In the genomic region with DNA sequence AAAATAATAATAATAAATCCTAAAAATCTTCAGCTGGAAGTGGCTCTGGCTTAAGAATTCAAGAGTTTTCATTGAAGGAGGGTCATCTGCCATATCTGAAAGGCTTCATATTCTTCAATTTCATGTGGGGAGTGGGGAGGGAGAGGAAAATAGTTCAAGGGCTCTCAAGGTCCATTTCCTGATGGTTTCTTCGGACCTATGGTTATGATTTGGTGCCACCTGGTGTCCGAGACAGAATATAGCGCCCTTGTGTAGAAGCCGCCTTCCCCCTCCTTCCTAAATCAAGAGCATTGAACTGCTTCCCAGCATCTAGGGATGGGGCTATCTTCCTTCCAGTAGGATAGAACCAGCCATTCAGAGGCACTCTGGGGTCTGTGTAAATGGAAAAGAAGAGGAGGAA, we compare ENCODE assay signal across 8 cellular contexts. TPM values are rescaled to one million over a fixed set of nuclear protein-coding genes. Genes with fewer than 3 reads are reported as not detected.
A peak's percentile ranks its signal among the peaks of the same experiment; 100 is the strongest.
DNase-seq lines count a peak whose midpoint lies in the region; ATAC-seq, FAIRE-seq and TF ChIP-seq lines count a peak whose summit lies in the region.

No MANE protein-coding gene starts in this region.

- H4K20me1 ChIP-seq in K562 (replicated peaks; ENCODE audit: control insufficient read depth, insufficient read depth, low read length), result no peaks in the 10 kb centered on the region

- intact Hi-C loops in K562 (cut with micrococcal nuclease) (loop anchor here (1.0 to 5.0 kb wide), 6 partner anchors 48 to 727 kb away; no protein-coding TSS in a partner anchor), spleen (cut with DNase I; ENCODE audit: low total_unique reads) (no loop called here)

- H3K4me2 ChIP-seq in K562 (ENCODE audit: insufficient read depth, low read length), result no peak overlapping the region

- no peaks in the 10 kb centered on the region for H3K79me2 ChIP-seq in K562 (ENCODE audit: control insufficient read depth, insufficient read depth, low read length)

- POLR2A ChIA-PET in K562 (lab: Yijun Ruan, JAX), result no interaction called here

- peak; percentile 78 to 92 for TF ChIP-seq RAD21 in K562 (CRISPR knock-in tag; conservative IDR thresholded peaks at IDR 0.05 in 1 of 2, IDR thresholded peaks at IDR 0.05 in 1 of 2)

- H3K27ac ChIP-seq in K562 (ENCODE audit: extremely low read depth, low read depth, low read length) (no peak overlapping the region), spleen (peak overlapping the region in 1 of 8 donors; percentile 9)

- TF ChIP-seq EP300 in K562 (IDR thresholded peaks at IDR 0.05; ENCODE audit: low read length), result no peak

- H3K36me3 ChIP-seq in K562 (ENCODE audit: control insufficient read depth, insufficient read depth, low read length) (no peaks in the 10 kb centered on the region; the same call in 2 of the 3 replicates), spleen (peaks cover 0 to 12% (median 0%) of the 10 kb centered on the region in 6 donors)

- ATAC-seq in K562 (peak; percentile 56), GM21825 (IDR thresholded peaks at IDR 0.05; ENCODE audit: unreplicated experiment) (no peak)

- no peaks in the 10 kb centered on the region for H3K27me3 ChIP-seq in K562 (ENCODE audit: control insufficient read depth in 2 of 2, insufficient read depth in 2 of 2, low read length in 2 of 2)
- H3K27me3 ChIP-seq in spleen (replicated peaks in 1 of 7), result no peaks in the 10 kb centered on the region

- 0% methylated on average over 3 of the region's 4 CpGs for WGBS in K562 (ENCODE audit: insufficient coverage, low coverage, missing lambda C conversion rate)
- 0 to 5% (median 1%) methylated on average over 3 to 4 of the region's 4 CpGs for WGBS in spleen, 5 donors

- no TSS peak for BruUV-seq in K562 (replicated peaks; lab: Mats Ljungman, UMichigan)

- TF ChIP-seq POLR2A in K562 (conservative IDR thresholded peaks at IDR 0.05) (no peak), spleen (IDR thresholded peaks at IDR 0.05) (no peak)

- H3K4me3 ChIP-seq in K562 (no peak overlapping the region), spleen (no peak overlapping the region)

- H3K9me3 ChIP-seq in K562 (replicated peaks; ENCODE audit: control insufficient read depth, insufficient read depth, low read depth, low read length) (no peaks in the 10 kb centered on the region), spleen (no peaks in the 10 kb centered on the region)

- DNase-seq in activated effector memory CD4-positive, alpha-beta T cell treated with anti-CD3 and anti-CD28 coated beads, Interleukin-2, amount 50 U/mL, for 16 hours, result peak; percentile 74
- no peak for DNase-seq in activated effector memory CD4-positive, alpha-beta T cell treated with Interleukin-2 at 50 U/mL for 16 hours
- DNase-seq in NCI-H1092 (lab: John Stamatoyannopoulos, UW) (peak; percentile 34), SKM-1 treated with dmso at 0.1 percent for 144 hours (lab: John Stamatoyannopoulos, UW; ENCODE audit: unreplicated experiment) (peak; percentile 23), K562 (ENCODE audit: extremely low read depth in 1 of 4, low spot score in 3 of 4) (peak; percentile 49 to 81 (median 51)), iPS-NIHi7 (ENCODE audit: extremely low spot score) (peak; percentile 57), spleen (no peak)

- in situ Hi-C loops in K562 (cut with MboI), result loop anchor here (5.0 to 10.0 kb wide), 3 partner anchors 82 to 414 kb away; partner anchors contain the start of gene FOXO4

- H3K9ac ChIP-seq in K562 (ENCODE audit: insufficient read depth in 1 of 2, low read depth in 2 of 2, low read length in 2 of 2), result no peak overlapping the region

- no peak overlapping the region for H2AFZ ChIP-seq in K562 (ENCODE audit: low read depth, low read length)

- TF ChIP-seq CTCF in K562 (IDR thresholded peaks at IDR 0.05 in 2 of 3, conservative IDR thresholded peaks at IDR 0.05 in 1 of 3; ENCODE audit: insufficient read depth in 2 of 3, low read depth in 1 of 3, low read length in 3 of 3) (peak; percentile 65 to 79 (median 68)), spleen (IDR thresholded peaks at IDR 0.05 in 8 of 11, conservative IDR thresholded peaks at IDR 0.05 in 3 of 11) (peak; percentile 48 to 79 (median 74))

- peak; percentile 93 for FAIRE-seq in K562 (lab: Jason Lieb, UNC)

- no peaks in the 10 kb centered on the region for H3K9me1 ChIP-seq in K562 (ENCODE audit: control insufficient read depth, insufficient read depth, low read length)

- H3K4me1 ChIP-seq in K562 (replicated peaks in 1 of 2; ENCODE audit: control insufficient read depth in 2 of 2, insufficient read depth in 2 of 2, low read length in 2 of 2) (peaks cover 4 to 18% of the 10 kb centered on the region in 2 experiments; a peak in 3 of 5 replicates), spleen (peaks cover 0 to 26% (median 12%) of the 10 kb centered on the region in 6 donors)

- CTCF ChIA-PET in K562 (lab: Yijun Ruan, JAX; ENCODE audit: low intra/inter-chr PET ratio), result interaction anchor here (0.6 to 2.3 kb wide), 6 partner anchors 50 to 1085 kb away, joined by 3 to 14 read pairs (median 5); no protein-coding TSS in a partner anchor

TF ChIP-seq in K562, 482 proteins besides CTCF, POLR2A, EP300 and RAD21 (continues in another document):
- TF ChIP-seq POLR2AphosphoS2 (IDR thresholded peaks at IDR 0.05; ENCODE audit: low read length) (no peak), ZBTB9 (CRISPR knock-in tag; IDR thresholded peaks at IDR 0.05) (no peak)

RNA-seq across cellular contexts. Expression of gene NLGN3, which starts 34.3 kb away (rescaled TPM):
- 5.1 and 6.6 TPM in 2 replicates for total RNA-seq in K562 (2011; cell fraction: chromatin; rRNA removed; ENCODE audit: low replicate concordance)
- 2.7 and 2.8 TPM in 2 replicates for total RNA-seq in K562 (2011; cell fraction: nucleolus; rRNA removed)
- total RNA-seq in K562 (2011; cell fraction: nucleoplasm; rRNA removed), result 2.7 and 4.0 TPM in 2 replicates
- total RNA-seq in K562 (2014; rRNA removed) (0.05 and 0.12 TPM in 2 replicates), K562 (2014; rRNA removed; fragmentation: Illumina TruSeq; extraction: Trizol) (0.22 TPM in 2 replicates), K562 (2015; rRNA removed; fragmentation: Illumina TruSeq; extraction: Trizol) (0.23 and 0.25 TPM in 2 replicates), K562 (2021) (0.69 TPM in 2 replicates), spleen (1 to 10 TPM in 4 of 7 donors, under 1 TPM in 3; 0.66 to 2.5 (median 1.2) TPM)
- polyA plus RNA-seq in K562 (2011; rRNA removed) (0.40 and 0.79 TPM in 2 replicates), K562 (2014; fragmentation: Illumina TruSeq; extraction: Trizol) (0.65 and 0.80 TPM in 2 replicates), K562 (2014; fragmentation: Nextera tagmentation; extraction: Ambion mirVana) (under 1 TPM; 0.03 to 0.11 TPM), K562 (2014; rRNA removed) (0.81 and 0.86 TPM in 2 replicates), spleen (under 1 TPM; 0.14 to 0.58 (median 0.48) TPM)
- 0.53 and 0.58 TPM in 2 replicates for polyA plus RNA-seq in K562 (2011; cell fraction: cytosol; rRNA removed)
- 3.3 and 4.5 TPM in 2 replicates for polyA plus RNA-seq in K562 (2011; cell fraction: nucleus; rRNA removed)
- 0.35 and 1.5 TPM in 2 replicates for polyA plus RNA-seq in K562 (2012)
- 0.42 TPM in 2 replicates for polyA minus RNA-seq in K562 (2011; rRNA and poly(A)+ RNA removed)
- 0.55 TPM in 1 of 2 replicates, not detected in the other for polyA minus RNA-seq in K562 (2011; cell fraction: cytosol; rRNA and poly(A)+ RNA removed)
- 0.54 and 0.78 TPM in 2 replicates for polyA minus RNA-seq in K562 (2011; cell fraction: nucleus; rRNA and poly(A)+ RNA removed)

RNA-seq across cellular contexts. Expression of gene GJB1, which starts 44.1 kb away (rescaled TPM):
- total RNA-seq in K562 (2011; cell fraction: chromatin; rRNA removed; ENCODE audit: low replicate concordance), result not detected in 2 replicates
- total RNA-seq in K562 (2011; cell fraction: nucleolus; rRNA removed), result not detected in 2 replicates
- not detected in 2 replicates for total RNA-seq in K562 (2011; cell fraction: nucleoplasm; rRNA removed)
- total RNA-seq in K562 (2014; rRNA removed), result not detected in 2 replicates
- total RNA-seq in K562 (2014; rRNA removed; fragmentation: Illumina TruSeq; extraction: Trizol), result not detected in 2 replicates
- total RNA-seq in K562 (2015; rRNA removed; fragmentation: Illumina TruSeq; extraction: Trizol), result not detected in 2 replicates
- 0.11 TPM in 1 of 2 replicates, not detected in the other for total RNA-seq in K562 (2021)
- polyA plus RNA-seq in K562 (2011; rRNA removed), result not detected in 2 replicates
- not detected in 2 replicates for polyA plus RNA-seq in K562 (2011; cell fraction: cytosol; rRNA removed)
- not detected in 2 replicates for polyA plus RNA-seq in K562 (2011; cell fraction: nucleus; rRNA removed)
- not detected in 2 replicates for polyA plus RNA-seq in K562 (2012)
- polyA plus RNA-seq in K562 (2014; fragmentation: Illumina TruSeq; extraction: Trizol), result not detected in 2 replicates
- polyA plus RNA-seq in K562 (2014; fragmentation: Nextera tagmentation; extraction: Ambion mirVana), result not detected
- polyA plus RNA-seq in K562 (2014; rRNA removed), result not detected in 2 replicates
- not detected in 2 replicates for polyA minus RNA-seq in K562 (2011; rRNA and poly(A)+ RNA removed)
- polyA minus RNA-seq in K562 (2011; cell fraction: cytosol; rRNA and poly(A)+ RNA removed), result not detected in 2 replicates
- polyA minus RNA-seq in K562 (2011; cell fraction: nucleus; rRNA and poly(A)+ RNA removed), result not detected in 2 replicates
- total RNA-seq in spleen, result not detected
- polyA plus RNA-seq in spleen, result not detected

Comparison
In these comparisons a context has a peak if more than half of its experiments do, and no peak if none do; other contexts are left out.
1. DNase-seq: peak in activated effector memory CD4-positive, alpha-beta T cell treated with anti-CD3 and anti-CD28 coated beads, Interleukin-2, amount 50 U/mL, for 16 hours (single experiment), NCI-H1092 (single experiment), SKM-1 treated with dmso at 0.1 percent for 144 hours (single experiment), K562 (4 of 4) and iPS-NIHi7 (single experiment); none in activated effector memory CD4-positive, alpha-beta T cell treated with Interleukin-2 at 50 U/mL for 16 hours (single experiment) and spleen (single experiment).